ENCODE assay signal across 4 cellular contexts in genomic region chr22:36079041-36079440, GRCh38.
TF ChIP-seq lines count a peak whose summit lies in the region.

No MANE protein-coding gene starts in this region.

TF ChIP-seq in SK-N-SH, 30 proteins besides CTCF, POLR2A, EP300 and RAD21 (continued from another document and continues in another):
- TF ChIP-seq MAX (IDR thresholded peaks at IDR 0.05; ENCODE audit: low read depth), result no peak
- no peak for TF ChIP-seq SIN3A (IDR thresholded peaks at IDR 0.05; ENCODE audit: borderline replicate concordance, low read depth, low read length)
- TF ChIP-seq RFX5 (IDR thresholded peaks at IDR 0.05; ENCODE audit: low read length), result no peak
- TF ChIP-seq CHD2 (IDR thresholded peaks at IDR 0.05; ENCODE audit: low read length, partially characterized antibody), result no peak
- TF ChIP-seq TCF12 (IDR thresholded peaks at IDR 0.05), result no peak
- TF ChIP-seq SMC3 (IDR thresholded peaks at IDR 0.05; ENCODE audit: low read depth, low read length), result no peak
- no peak for TF ChIP-seq EZH2phosphoT487 (IDR thresholded peaks at IDR 0.05; ENCODE audit: borderline replicate concordance, low read depth)
- no peak for TF ChIP-seq USF1 (IDR thresholded peaks at IDR 0.05; ENCODE audit: borderline replicate concordance, low read depth)
- no peak for TF ChIP-seq ELF1 (IDR thresholded peaks at IDR 0.05)
- TF ChIP-seq RXRA (IDR thresholded peaks at IDR 0.05; ENCODE audit: borderline replicate concordance, low read depth), result no peak
- no peak for TF ChIP-seq RCOR1 (IDR thresholded peaks at IDR 0.05; ENCODE audit: low read length)
- no peak for TF ChIP-seq TAF1 (IDR thresholded peaks at IDR 0.05; ENCODE audit: borderline replicate concordance, low read depth, low read length)

TF ChIP-seq in SK-N-SH treated with all-trans-retinoic acid at 6 μM for 48 hours, 23 proteins besides CTCF, POLR2A, EP300 and RAD21 (continued from another document):
- TF ChIP-seq PATZ1 (CRISPR knock-in tag; IDR thresholded peaks at IDR 0.05; ENCODE audit: borderline replicate concordance) (no peak), ZNF565 (CRISPR knock-in tag; conservative IDR thresholded peaks at IDR 0.05; ENCODE audit: low read depth) (no peak)

TF ChIP-seq in Ishikawa, 13 proteins besides CTCF, POLR2A, EP300 and RAD21:
- TF ChIP-seq REST (IDR thresholded peaks at IDR 0.05; ENCODE audit: low read depth) (no peak), YY1 (IDR thresholded peaks at IDR 0.05; ENCODE audit: low read depth) (0 out of 2 replicates have a peak, but pooled peaks have one; percentile 43), NFIC (IDR thresholded peaks at IDR 0.05) (peak; percentile 81)

TF ChIP-seq in H1, 55 proteins besides CTCF, POLR2A, EP300 and RAD21 (continued from another document):
- no peak for TF ChIP-seq EGR1 (IDR thresholded peaks at IDR 0.05; ENCODE audit: borderline replicate concordance, low read depth, low read length)
